ENCODE assay signal across 9 cellular contexts in genomic region chr2:176088048-176088936, GRCh38. TPM values are rescaled to one million over a fixed set of nuclear protein-coding genes. Genes with fewer than 3 reads are reported as not detected.
DNase-seq lines count a peak whose midpoint lies in the region; ATAC-seq and TF ChIP-seq lines count a peak whose summit lies in the region.
"Had no signal": no experiment of that assay in that cellular context is flagged by ENCODE, and none has a peak within 500 bp of the region (broad histone marks: within the 10 kb centered on the region; RNA-seq: fewer than 3 reads in every experiment).

No MANE protein-coding gene starts in this region.

- H3K4me3 ChIP-seq in HUES48 (ENCODE audit: low read depth, low read length) (peak overlapping the region; percentile 41), SJSA1 (no peak overlapping the region), epithelial cell of esophagus (ENCODE audit: low read length) (no peak overlapping the region), mucosa of rectum (ENCODE audit: low read length in 2 of 2) (peak overlapping the region; percentile 52 to 59), aorta (ENCODE audit: low read length in 2 of 2) (peak overlapping the region in 1 of 2 donors; percentile 12)

- H3K9ac ChIP-seq in HUES48 (ENCODE audit: low read depth, low read length) = no peak overlapping the region
- H3K9ac ChIP-seq in mucosa of rectum (ENCODE audit: low read depth in 1 of 2, low read length in 2 of 2) = no peak overlapping the region

- H3K36me3 ChIP-seq in HUES48 (ENCODE audit: control insufficient read depth, insufficient read depth, low read length) (no peaks in the 10 kb centered on the region), SJSA1 (no peaks in the 10 kb centered on the region), mucosa of rectum (ENCODE audit: control insufficient read depth in 2 of 2, insufficient read depth in 2 of 2, low read length in 2 of 2) (no peaks in the 10 kb centered on the region), aorta (ENCODE audit: control insufficient read depth in 1 of 2, insufficient read depth in 2 of 2, low read length in 1 of 2) (no peaks in the 10 kb centered on the region)

- DNase-seq in SIG-M5 treated with dmso at 0.1 percent for 504 hours (lab: John Stamatoyannopoulos, UW; ENCODE audit: unreplicated experiment) (peak; percentile 48), SIG-M5 (lab: John Stamatoyannopoulos, UW) (no peak), SJSA1 (ENCODE audit: low read depth in 1 of 2, low spot score in 2 of 2) (peak; percentile 36 to 61), epithelial cell of esophagus (ENCODE audit: low read depth) (peak; percentile 43), aorta (peak in 1 of 2 donors; percentile 89), NCI-H1105 treated with DMSO at 0.1 percent for 48 hours (lab: John Stamatoyannopoulos, UW) (no peak)

- peaks cover 23% of the 10 kb centered on the region for H3K4me1 ChIP-seq in HUES48 (ENCODE audit: control insufficient read depth, insufficient read depth, low read length)
- peaks cover 13% of the 10 kb centered on the region for H3K4me1 ChIP-seq in SJSA1 (replicated peaks)
- H3K4me1 ChIP-seq in mucosa of rectum (ENCODE audit: control insufficient read depth in 2 of 2, insufficient read depth in 2 of 2, low read length in 2 of 2) = peaks cover 13 to 15% of the 10 kb centered on the region in 2 donors
- H3K4me1 ChIP-seq in aorta (ENCODE audit: control insufficient read depth in 1 of 2, insufficient read depth in 2 of 2, low read length in 2 of 2) = no peaks in the 10 kb centered on the region

- H3K9me3 ChIP-seq in HUES48 (ENCODE audit: control insufficient read depth, insufficient read depth, low read length) (no peaks in the 10 kb centered on the region), SJSA1 (replicated peaks) (peaks cover 3% of the 10 kb centered on the region), mucosa of rectum (ENCODE audit: control insufficient read depth in 2 of 2, low read length in 2 of 2) (no peaks in the 10 kb centered on the region), aorta (ENCODE audit: control insufficient read depth, low read length) (peaks cover 2% of the 10 kb centered on the region)

- no peak overlapping the region for H3K27ac ChIP-seq in HUES48 (ENCODE audit: low read depth, low read length)
- H3K27ac ChIP-seq in SJSA1 = no peak overlapping the region
- no peak overlapping the region for H3K27ac ChIP-seq in mucosa of rectum (ENCODE audit: low read depth in 2 of 2, low read length in 2 of 2)
- H3K27ac ChIP-seq in aorta (ENCODE audit: low read depth in 1 of 2, low read length in 2 of 2) = no peak overlapping the region
- H3K27ac ChIP-seq: epithelial cell of prostate had no signal

- ATAC-seq in aorta (ENCODE audit: low FRiP score) = peak; percentile 86

- H3K27me3 ChIP-seq in HUES48 (ENCODE audit: control insufficient read depth, insufficient read depth, low read length) = peaks cover 99% of the 10 kb centered on the region
- peaks cover 90% of the 10 kb centered on the region for H3K27me3 ChIP-seq in SJSA1 (replicated peaks)
- H3K27me3 ChIP-seq in mucosa of rectum (ENCODE audit: control insufficient read depth in 2 of 2, insufficient read depth in 2 of 2, low read length in 2 of 2) = peaks cover 79 to 87% of the 10 kb centered on the region in 2 donors
- H3K27me3 ChIP-seq in aorta (ENCODE audit: control insufficient read depth in 1 of 2, insufficient read depth in 2 of 2, low read length in 1 of 2) = no peaks in the 10 kb centered on the region

- intact Hi-C loops in aorta (cut with DNase I) = loop anchor here (2.0 to 10.0 kb wide), 4 partner anchors 397 to 1753 kb away; partner anchors contain the start of gene SP9 (in 1 of the 2)

- 6 to 8% methylated on average over 48 to 49 of the region's 49 CpGs for WGBS in aorta, 2 donors

- peak; percentile 64 for TF ChIP-seq CTCF in epithelial cell of esophagus (IDR thresholded peaks at IDR 0.05; ENCODE audit: insufficient read depth, low read depth, low read length, missing control alignments)

RNA-seq across cellular contexts. Expression of gene HOXD13, which starts 4.2 kb away (rescaled TPM):
- total RNA-seq in SJSA1 (2014; rRNA removed; shearing (Covaris generic)) = 0.06 and 0.50 TPM in 2 replicates
- not detected for total RNA-seq in aorta
- polyA plus RNA-seq in aorta = not detected

RNA-seq across cellular contexts. Expression of gene EVX2, which starts 4.5 kb away (rescaled TPM):
- not detected in 2 replicates for total RNA-seq in SJSA1 (2014; rRNA removed; shearing (Covaris generic))
- not detected for total RNA-seq in aorta
- not detected for polyA plus RNA-seq in aorta

RNA-seq across cellular contexts. Expression of gene HOXD12, which starts 11.3 kb away (rescaled TPM):
- 0.13 TPM in 1 of 2 replicates, not detected in the other for total RNA-seq in SJSA1 (2014; rRNA removed; shearing (Covaris generic))
- total RNA-seq in aorta = not detected
- polyA plus RNA-seq in aorta = not detected

RNA-seq across cellular contexts. Expression of gene HOXD11, which starts 18.8 kb away (rescaled TPM):
- total RNA-seq in SJSA1 (2014; rRNA removed; shearing (Covaris generic)) = not detected in 2 replicates
- total RNA-seq in aorta = under 1 TPM in 1 of 2 donors, not detected in 1; 0.29 TPM
- polyA plus RNA-seq in aorta = not detected

RNA-seq across cellular contexts. Expression of gene HOXD10, which starts 28.3 kb away (rescaled TPM):
- total RNA-seq in SJSA1 (2014; rRNA removed; shearing (Covaris generic)) = not detected in 2 replicates
- total RNA-seq in aorta = 1 to 10 TPM in 1 of 2 donors, not detected in 1; 1.4 TPM
- not detected for polyA plus RNA-seq in aorta

Comparison
In these comparisons a context has a peak if more than half of its experiments do, and no peak if none do; other contexts are left out.
1. DNase-seq: peak in SIG-M5 treated with dmso at 0.1 percent for 504 hours (single experiment), SJSA1 (2 of 2) and epithelial cell of esophagus (single experiment); none in SIG-M5 (single experiment) and NCI-H1105 treated with DMSO at 0.1 percent for 48 hours (single experiment).
2. H3K4me3 ChIP-seq: peak in HUES48 (single experiment) and mucosa of rectum (2 of 2); none in SJSA1 (single experiment) and epithelial cell of esophagus (single experiment).